ENCODE assay signal across 8 cellular contexts in the genomic region with DNA sequence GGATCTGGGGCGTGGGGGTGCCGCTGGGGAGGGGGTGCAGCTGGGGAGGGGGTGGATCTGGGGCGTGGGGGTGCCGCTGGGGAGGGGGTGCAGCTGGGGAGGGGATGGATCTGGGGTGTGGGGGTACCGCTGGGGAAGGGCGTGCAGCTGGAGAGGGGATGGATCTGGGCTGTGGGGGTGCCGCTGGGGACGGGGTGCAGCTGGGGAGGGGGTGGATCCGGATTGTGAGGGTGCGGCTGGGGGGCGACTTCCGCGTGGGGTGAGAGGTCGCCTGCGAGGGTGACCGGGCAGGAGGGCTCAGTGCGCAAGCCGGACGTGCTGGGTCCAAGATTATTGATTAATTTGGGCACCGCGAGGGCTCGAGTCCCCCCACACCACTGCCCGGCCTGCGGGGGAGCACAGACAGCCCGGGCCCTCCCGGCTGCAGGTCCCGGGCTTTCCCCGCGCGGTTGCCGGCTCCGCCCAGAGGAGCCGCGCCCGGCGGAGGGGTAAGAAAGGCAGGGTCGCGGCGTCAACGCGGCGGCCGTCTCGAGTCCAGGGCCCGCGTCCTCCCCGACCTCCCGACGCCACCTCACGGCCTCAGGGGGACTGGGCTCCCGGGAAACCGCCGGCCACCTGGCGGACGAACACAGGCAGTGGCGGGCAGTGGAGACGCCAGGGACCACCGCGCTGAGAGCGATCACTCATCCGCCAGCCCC. TPM values are rescaled to one million over a fixed set of nuclear protein-coding genes. Genes with fewer than 3 reads are reported as not detected.
DNase-seq lines count a peak whose midpoint lies in the region.

No MANE protein-coding gene starts in this region.

- H3K27me3 ChIP-seq in H7 (ENCODE audit: control insufficient read depth, insufficient read depth, low read length) (no peaks in the 10 kb centered on the region), SJCRH30 (no peaks in the 10 kb centered on the region), ectodermal cell (ENCODE audit: control insufficient read depth, insufficient read depth, low read length, poor library complexity, severe bottlenecking) (no peaks in the 10 kb centered on the region), mononuclear cell (ENCODE audit: insufficient read depth, low read length) (no peaks in the 10 kb centered on the region)

- H3K36me3 ChIP-seq in H7 (replicated peaks; ENCODE audit: control insufficient read depth, insufficient read depth, low read length) = peaks cover 6% of the 10 kb centered on the region
- H3K36me3 ChIP-seq in SJCRH30 = peaks cover 18% of the 10 kb centered on the region
- peaks cover 13% of the 10 kb centered on the region for H3K36me3 ChIP-seq in ectodermal cell (ENCODE audit: control insufficient read depth, insufficient read depth, low read length)
- peaks cover under 1% of the 10 kb centered on the region for H3K36me3 ChIP-seq in urinary bladder (ENCODE audit: insufficient read depth)

- H3K4me1 ChIP-seq in SJCRH30 = peaks cover 6% of the 10 kb centered on the region; the same call in 1 of the 2 replicates
- peaks cover 7% of the 10 kb centered on the region for H3K4me1 ChIP-seq in ectodermal cell (ENCODE audit: control insufficient read depth, insufficient read depth, low read length)
- H3K4me1 ChIP-seq in mononuclear cell (ENCODE audit: insufficient read depth, low read length) = peaks cover 22% of the 10 kb centered on the region
- no peaks in the 10 kb centered on the region for H3K4me1 ChIP-seq in urinary bladder (ENCODE audit: insufficient read depth)

- H3K4me3 ChIP-seq in H7 (ENCODE audit: insufficient read depth, low read depth, low read length) = peak overlapping the region; percentile 62
- H3K4me3 ChIP-seq in SJCRH30 = peak overlapping the region; percentile 63
- peak overlapping the region; percentile 42 for H3K4me3 ChIP-seq in ectodermal cell (ENCODE audit: insufficient read depth, low read depth, low read length)
- H3K4me3 ChIP-seq in mononuclear cell (ENCODE audit: low read length) = peak overlapping the region; percentile 52
- H3K4me3 ChIP-seq in urinary bladder (ENCODE audit: low read depth, low read length) = peak overlapping the region; percentile 76

- H3K9me3 ChIP-seq in SJCRH30 (replicated peaks) (no peaks in the 10 kb centered on the region; the same call in 1 of the 2 replicates), ectodermal cell (ENCODE audit: control insufficient read depth, low read length) (no peaks in the 10 kb centered on the region), mononuclear cell (ENCODE audit: low read depth, low read length) (no peaks in the 10 kb centered on the region)

- H3K27ac ChIP-seq in SJCRH30 = no peak overlapping the region
- H3K27ac ChIP-seq in ectodermal cell (ENCODE audit: insufficient read depth, low read depth, low read length, poor library complexity, severe bottlenecking) = no peak overlapping the region
- peak overlapping the region; percentile 90 for H3K27ac ChIP-seq in urinary bladder (ENCODE audit: low read depth)

- peak; percentile 92 for DNase-seq in SHP77 (lab: John Stamatoyannopoulos, UW)
- DNase-seq in SHP77 treated with DMSO at 0.1 percent for 48 hours (lab: John Stamatoyannopoulos, UW) = no peak
- DNase-seq in H7 = peak; percentile 100
- peak; percentile 38 to 41 for DNase-seq in Kasumi-1 (lab: John Stamatoyannopoulos, UW)
- peak in 1 of 2 experiments; percentile 79 for DNase-seq in SJCRH30

- WGBS in ectodermal cell, 2 experiments = 2% methylated on average over 59 of the region's 61 CpGs
- under 1% methylated on average over 61 of the region's 61 CpGs for WGBS in urinary bladder

RNA-seq across cellular contexts. Expression of a gene that starts 0.6 kb away (rescaled TPM):
- 74.5 and 78.8 TPM in 2 replicates for total RNA-seq in H7 (2014; rRNA removed; shearing (Covaris generic))
- total RNA-seq in SJCRH30 (2014; rRNA removed; shearing (Covaris generic)) = 12.3 and 15.6 TPM in 2 replicates
- 25.0 TPM for polyA plus RNA-seq in ectodermal cell (2013, experiment 1 of 4)
- polyA plus RNA-seq in ectodermal cell (2013, experiment 2 of 4) = 26.8 TPM
- polyA plus RNA-seq in ectodermal cell (2013, experiment 3 of 4) = 25.7 TPM
- 28.4 TPM for polyA plus RNA-seq in ectodermal cell (2013, experiment 4 of 4)
- total RNA-seq in mononuclear cell (15.6 TPM), urinary bladder (16.7 TPM)
- 74.9 TPM for polyA plus RNA-seq in urinary bladder

RNA-seq across cellular contexts. Expression of a gene that starts 0.9 kb away (rescaled TPM):
- total RNA-seq in H7 (2014; rRNA removed; shearing (Covaris generic)) = 0.07 and 0.14 TPM in 2 replicates
- 0.14 and 0.43 TPM in 2 replicates for total RNA-seq in SJCRH30 (2014; rRNA removed; shearing (Covaris generic))
- 1.3 TPM for polyA plus RNA-seq in ectodermal cell (2013, experiment 1 of 4)
- 1.8 TPM for polyA plus RNA-seq in ectodermal cell (2013, experiment 2 of 4)
- 0.80 TPM for polyA plus RNA-seq in ectodermal cell (2013, experiment 3 of 4)
- 1.3 TPM for polyA plus RNA-seq in ectodermal cell (2013, experiment 4 of 4)
- total RNA-seq in mononuclear cell (2.3 TPM), urinary bladder (1.1 TPM)
- polyA plus RNA-seq in urinary bladder = 6.4 TPM

RNA-seq across cellular contexts. Expression of a gene that starts 27.6 kb away (rescaled TPM):
- 41.8 and 49.1 TPM in 2 replicates for total RNA-seq in H7 (2014; rRNA removed; shearing (Covaris generic))
- 27.5 and 31.7 TPM in 2 replicates for total RNA-seq in SJCRH30 (2014; rRNA removed; shearing (Covaris generic))
- 48.3 TPM for polyA plus RNA-seq in ectodermal cell (2013, experiment 1 of 4)
- polyA plus RNA-seq in ectodermal cell (2013, experiment 2 of 4) = 47.9 TPM
- polyA plus RNA-seq in ectodermal cell (2013, experiment 3 of 4) = 32.6 TPM
- polyA plus RNA-seq in ectodermal cell (2013, experiment 4 of 4) = 42.2 TPM
- total RNA-seq in mononuclear cell = 17.6 TPM
- total RNA-seq in urinary bladder = 21.2 TPM
- 28.8 TPM for polyA plus RNA-seq in urinary bladder

RNA-seq across cellular contexts. Expression of a gene that starts 39.2 kb away (rescaled TPM):
- total RNA-seq in H7 (2014; rRNA removed; shearing (Covaris generic)) = 66.3 and 92.1 TPM in 2 replicates
- 46.9 and 48.8 TPM in 2 replicates for total RNA-seq in SJCRH30 (2014; rRNA removed; shearing (Covaris generic))
- polyA plus RNA-seq in ectodermal cell (2013, experiment 1 of 4) = 44.6 TPM
- polyA plus RNA-seq in ectodermal cell (2013, experiment 2 of 4) = 40.6 TPM
- 39.0 TPM for polyA plus RNA-seq in ectodermal cell (2013, experiment 3 of 4)
- 39.9 TPM for polyA plus RNA-seq in ectodermal cell (2013, experiment 4 of 4)
- total RNA-seq in mononuclear cell (1.4 TPM), urinary bladder (7.9 TPM)
- polyA plus RNA-seq in urinary bladder = 13.2 TPM

RNA-seq across cellular contexts. Expression of a gene that starts 54.4 kb away (rescaled TPM):
- 30.3 and 38.2 TPM in 2 replicates for total RNA-seq in H7 (2014; rRNA removed; shearing (Covaris generic))
- total RNA-seq in SJCRH30 (2014; rRNA removed; shearing (Covaris generic)) = 4.5 and 5.4 TPM in 2 replicates
- polyA plus RNA-seq in ectodermal cell (2013, experiment 1 of 4) = 22.4 TPM
- polyA plus RNA-seq in ectodermal cell (2013, experiment 2 of 4) = 23.2 TPM
- 22.0 TPM for polyA plus RNA-seq in ectodermal cell (2013, experiment 3 of 4)
- polyA plus RNA-seq in ectodermal cell (2013, experiment 4 of 4) = 23.8 TPM
- 28.7 TPM for total RNA-seq in mononuclear cell
- 14.3 TPM for total RNA-seq in urinary bladder
- 37.5 TPM for polyA plus RNA-seq in urinary bladder
